In the genomic region with DNA sequence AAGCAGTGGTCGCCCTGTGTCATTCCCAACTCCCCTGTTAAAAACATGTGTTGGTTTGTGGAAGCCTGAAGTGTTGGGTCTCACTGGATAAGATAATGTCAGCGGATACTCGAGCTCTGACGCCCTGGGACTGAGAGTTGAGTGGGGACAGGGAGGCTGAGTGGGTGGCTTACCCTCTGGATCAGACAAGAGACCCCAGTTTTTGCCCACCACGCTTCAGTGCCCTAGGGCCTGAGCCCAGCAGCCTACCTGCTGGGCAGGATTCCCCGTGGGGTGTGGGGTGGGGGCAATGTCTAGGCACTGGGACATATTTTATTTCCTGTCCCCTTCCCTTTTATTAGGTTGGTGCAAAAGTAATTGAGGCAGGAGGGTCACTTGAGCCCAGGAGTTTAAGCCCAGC, we compare ENCODE assay signal across 19 cellular contexts.
DNase-seq lines count a peak whose midpoint lies in the region; ATAC-seq and TF ChIP-seq lines count a peak whose summit lies in the region.
"Had no signal": no experiment of that assay in that cellular context is flagged by ENCODE, and none has a peak within 500 bp of the region (broad histone marks: within the 10 kb centered on the region; RNA-seq: fewer than 3 reads in every experiment).

No MANE protein-coding gene starts in this region.

- no peaks in the 10 kb centered on the region for H3K27me3 ChIP-seq in right atrium auricular region
- H3K27me3 ChIP-seq in subcutaneous abdominal adipose tissue (ENCODE audit: control insufficient read depth in 5 of 5, insufficient read depth in 4 of 5, low read length in 5 of 5): no peaks in the 10 kb centered on the region
- H3K27me3 ChIP-seq: BE2C had no signal

- ATAC-seq in HG03196 (IDR thresholded peaks at IDR 0.05; ENCODE audit: unreplicated experiment): no peak

- H3K36me3 Mint-ChIP-seq in nephron progenitor cell (ENCODE audit: low read depth): no peaks in the 10 kb centered on the region
- H3K36me3 Mint-ChIP-seq: CD4-positive, CD25-positive, alpha-beta regulatory T cell had no signal

- intact Hi-C loops in cardiac septum (cut with DNase I): no loop called here

- no peaks in the 10 kb centered on the region for H3K9me3 Mint-ChIP-seq in nephron progenitor cell
- H3K9me3 Mint-ChIP-seq: CD4-positive, CD25-positive, alpha-beta regulatory T cell had no signal

- H3K4me3 ChIP-seq in right atrium auricular region (no peak overlapping the region), subcutaneous abdominal adipose tissue (ENCODE audit: low read depth in 1 of 5, low read length in 5 of 5) (no peak overlapping the region)

- H3K36me3 ChIP-seq in right atrium auricular region (peaks cover 6% of the 10 kb centered on the region), subcutaneous abdominal adipose tissue (ENCODE audit: control insufficient read depth in 5 of 5, insufficient read depth in 5 of 5, low read length in 5 of 5) (peaks cover 0 to 8% (median 6%) of the 10 kb centered on the region in 5 donors)

- DNase-seq in cardiac septum (ENCODE audit: low spot score): peak; percentile 69
- no peak for DNase-seq in right atrium auricular region (ENCODE audit: low spot score)
- DNase-seq in nephron progenitor cell: no peak
- no peak for DNase-seq in activated CD4-positive, alpha-beta T cell treated with anti-CD3 and anti-CD28 coated beads for 1 hour
- no peak for DNase-seq in COR-L47 (lab: John Stamatoyannopoulos, UW)
- DNase-seq: BE2C; CD4-positive, CD25-positive, alpha-beta regulatory T cell; DMS153; GDM1; GOT3; KG1; NCI-H1105 treated with DMSO at 0.1 percent for 48 hours; NCI-H1694 treated with DMSO at 0.1 percent for 48 hours; NCI-H510A; NCI-H748 treated with DMSO at 0.1 percent for 48 hours; NK-92 treated with Interleukin-12 subunit alpha and Interleukin-12 subunit beta, amount 100 ng/mL, for 24 hours; SHP77 had no signal

- peak overlapping the region in 1 of 5 donors; percentile 11 for H3K9ac ChIP-seq in subcutaneous abdominal adipose tissue (ENCODE audit: low read length in 5 of 5)

- H3K27ac ChIP-seq in right atrium auricular region (no peak overlapping the region), subcutaneous abdominal adipose tissue (ENCODE audit: low read depth, low read length) (peak overlapping the region; percentile 69)

- peaks cover 83% of the 10 kb centered on the region for H3K4me1 Mint-ChIP-seq in nephron progenitor cell
- H3K4me1 Mint-ChIP-seq: CD4-positive, CD25-positive, alpha-beta regulatory T cell had no signal

- H3K4me1 ChIP-seq in right atrium auricular region (peaks cover 0 to 42% of the 10 kb centered on the region in 2 donors), subcutaneous abdominal adipose tissue (ENCODE audit: control insufficient read depth in 5 of 5, insufficient read depth in 5 of 5, low read length in 5 of 5) (peaks cover 9 to 61% (median 56%) of the 10 kb centered on the region in 5 donors)

- H3K27ac Mint-ChIP-seq in nephron progenitor cell: peak overlapping the region; percentile 13
- H3K27ac Mint-ChIP-seq: CD4-positive, CD25-positive, alpha-beta regulatory T cell had no signal

- no peaks in the 10 kb centered on the region for H3K9me3 ChIP-seq in right atrium auricular region
- H3K9me3 ChIP-seq in subcutaneous abdominal adipose tissue (ENCODE audit: control insufficient read depth in 5 of 5, low read length in 5 of 5): no peaks in the 10 kb centered on the region
- H3K9me3 ChIP-seq: BE2C had no signal

- no peak overlapping the region for H3K4me3 Mint-ChIP-seq in nephron progenitor cell
- H3K4me3 Mint-ChIP-seq: CD4-positive, CD25-positive, alpha-beta regulatory T cell had no signal

- no peak for TF ChIP-seq CTCF in right atrium auricular region (IDR thresholded peaks at IDR 0.05)
- TF ChIP-seq CTCF in nephron progenitor cell (IDR thresholded peaks at IDR 0.05): no peak

- no peaks in the 10 kb centered on the region for H3K27me3 Mint-ChIP-seq in nephron progenitor cell (ENCODE audit: low read depth, poor library complexity)
